ENCODE assay signal across 20 cellular contexts in the genomic region with DNA sequence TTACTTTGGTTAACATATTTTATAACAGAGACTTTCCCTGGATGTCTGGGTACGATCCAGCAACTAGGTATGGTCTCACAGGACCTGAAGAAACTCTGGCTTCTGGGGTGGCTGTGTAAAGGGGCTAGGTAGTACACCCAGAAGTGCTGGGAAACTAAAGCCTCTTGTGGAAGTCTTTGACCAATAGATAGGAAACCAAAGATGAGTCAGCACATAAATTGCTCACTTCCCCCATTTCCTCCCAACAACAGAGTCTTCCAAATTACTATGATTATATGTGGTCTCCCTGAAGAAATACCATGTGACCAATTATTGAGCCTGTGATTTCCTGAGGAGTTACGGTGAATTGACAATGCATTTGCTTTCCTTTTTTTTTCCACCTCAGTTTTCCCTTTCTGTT. TPM values are rescaled to one million over a fixed set of nuclear protein-coding genes. Genes with fewer than 3 reads are reported as not detected.
DNase-seq lines count a peak whose midpoint lies in the region; ATAC-seq, FAIRE-seq and TF ChIP-seq lines count a peak whose summit lies in the region.
"Had no signal": no experiment of that assay in that cellular context is flagged by ENCODE, and none has a peak within 500 bp of the region (broad histone marks: within the 10 kb centered on the region; RNA-seq: fewer than 3 reads in every experiment).

No MANE protein-coding gene starts in this region.

- H3K27ac Mint-ChIP-seq in astrocyte (ENCODE audit: unreplicated experiment) = no peak overlapping the region
- H3K27ac Mint-ChIP-seq in activated CD4-positive, alpha-beta T cell treated with anti-CD3 and anti-CD28 coated beads for 36 hours = no peak overlapping the region
- H3K27ac Mint-ChIP-seq: activated CD4-positive, alpha-beta memory T cell treated with anti-CD3 and anti-CD28 coated beads, Interleukin-2, amount 10 ng/mL, durations not matched to agents 7 days and 5 days had no signal

- no peaks in the 10 kb centered on the region for H3K36me3 ChIP-seq in astrocyte (ENCODE audit: insufficient read depth, low read length)
- H3K36me3 ChIP-seq in osteoblast (ENCODE audit: insufficient read depth, low read length) = no peaks in the 10 kb centered on the region
- H3K36me3 ChIP-seq: brain microvascular endothelial cell, lower lobe of right lung, thoracic aorta had no signal

- H3K4me1 ChIP-seq in astrocyte (ENCODE audit: insufficient read depth, low read length) = no peaks in the 10 kb centered on the region
- H3K4me1 ChIP-seq in osteoblast (ENCODE audit: insufficient read depth, low read length) = peaks cover 6% of the 10 kb centered on the region
- H3K4me1 ChIP-seq: lower lobe of right lung had no signal

- no peak overlapping the region for H3K4me3 Mint-ChIP-seq in astrocyte (ENCODE audit: unreplicated experiment)
- no peak overlapping the region for H3K4me3 Mint-ChIP-seq in activated CD4-positive, alpha-beta T cell treated with anti-CD3 and anti-CD28 coated beads for 36 hours
- H3K4me3 Mint-ChIP-seq: activated CD4-positive, alpha-beta memory T cell treated with anti-CD3 and anti-CD28 coated beads, Interleukin-2, amount 10 ng/mL, durations not matched to agents 7 days and 5 days had no signal

- FAIRE-seq in astrocyte (lab: Jason Lieb, UNC) = peak; percentile 5
- FAIRE-seq: endometrium had no signal

- no peak overlapping the region for H3K9ac ChIP-seq in astrocyte (ENCODE audit: low read length)

- POLR2A ChIA-PET in activated CD4-positive, alpha-beta T cell treated with anti-CD3 and anti-CD28 coated beads for 36 hours (lab: Charles Lee) = no interaction called here

- H2AFZ ChIP-seq in astrocyte (ENCODE audit: low read depth, low read length) = no peak overlapping the region
- no peak overlapping the region for H2AFZ ChIP-seq in osteoblast (ENCODE audit: low read length)

- peaks cover 5% of the 10 kb centered on the region for H3K4me1 Mint-ChIP-seq in astrocyte (ENCODE audit: low read depth, unreplicated experiment)
- H3K4me1 Mint-ChIP-seq in activated CD4-positive, alpha-beta T cell treated with anti-CD3 and anti-CD28 coated beads for 36 hours = no peaks in the 10 kb centered on the region
- H3K4me1 Mint-ChIP-seq: activated CD4-positive, alpha-beta memory T cell treated with anti-CD3 and anti-CD28 coated beads, Interleukin-2, amount 10 ng/mL, durations not matched to agents 7 days and 5 days had no signal

- peaks cover 2% of the 10 kb centered on the region for H3K9me3 Mint-ChIP-seq in astrocyte (ENCODE audit: unreplicated experiment)
- H3K9me3 Mint-ChIP-seq in activated CD4-positive, alpha-beta T cell treated with anti-CD3 and anti-CD28 coated beads for 36 hours (ENCODE audit: low read depth) = peaks cover 8% of the 10 kb centered on the region
- H3K9me3 Mint-ChIP-seq: activated CD4-positive, alpha-beta memory T cell treated with anti-CD3 and anti-CD28 coated beads, Interleukin-2, amount 10 ng/mL, durations not matched to agents 7 days and 5 days had no signal

- peak overlapping the region; percentile 65 for H3K4me2 ChIP-seq in astrocyte (ENCODE audit: low read length)
- peak overlapping the region; percentile 57 for H3K4me2 ChIP-seq in osteoblast (ENCODE audit: insufficient read depth, low read length)

- H3K4me3 ChIP-seq in astrocyte (ENCODE audit: insufficient read depth, low read depth, low read length) (no peak overlapping the region), osteoblast (ENCODE audit: insufficient read depth, low read length) (peak overlapping the region; percentile 36)
- H3K4me3 ChIP-seq: lower lobe of right lung, thoracic aorta had no signal

- no peak for ATAC-seq in activated CD4-positive, alpha-beta T cell treated with anti-CD3 and anti-CD28 coated beads for 36 hours
- ATAC-seq: lower lobe of right lung had no signal

- intact Hi-C loops in activated CD4-positive, alpha-beta T cell treated with anti-CD3 and anti-CD28 coated beads for 36 hours (cut with DNase I, micrococcal nuclease) = no loop called here
- intact Hi-C loops in cardiac septum (cut with DNase I) = no loop called here

- no peaks in the 10 kb centered on the region for H3K79me2 ChIP-seq in astrocyte (ENCODE audit: insufficient read depth, low read length)
- no peaks in the 10 kb centered on the region for H3K79me2 ChIP-seq in osteoblast (ENCODE audit: insufficient read depth, low read length)

- H3K27ac ChIP-seq in astrocyte (ENCODE audit: low read depth, low read length) = no peak overlapping the region
- no peak overlapping the region for H3K27ac ChIP-seq in osteoblast (ENCODE audit: low read depth, low read length)
- H3K27ac ChIP-seq: brain microvascular endothelial cell, lower lobe of right lung, thoracic aorta had no signal

- TF ChIP-seq CTCF in astrocyte (IDR thresholded peaks at IDR 0.05; ENCODE audit: insufficient read depth, low read depth, low read length) (no peak), osteoblast (IDR thresholded peaks at IDR 0.05; ENCODE audit: extremely low read depth, low read depth, low read length) (no peak)

- CTCF ChIA-PET in activated CD4-positive, alpha-beta T cell treated with anti-CD3 and anti-CD28 coated beads for 36 hours (lab: Charles Lee) = no interaction called here

- H3K9me3 ChIP-seq in astrocyte (ENCODE audit: insufficient read depth, low read depth, low read length) = no peaks in the 10 kb centered on the region
- no peaks in the 10 kb centered on the region for H3K9me3 ChIP-seq in osteoblast (ENCODE audit: low read depth, low read length)
- H3K9me3 ChIP-seq: lower lobe of right lung, thoracic aorta had no signal

- no peaks in the 10 kb centered on the region for H4K20me1 ChIP-seq in astrocyte (ENCODE audit: insufficient read depth, low read length)
- no peaks in the 10 kb centered on the region for H4K20me1 ChIP-seq in osteoblast (ENCODE audit: insufficient read depth, low read length)

- no peaks in the 10 kb centered on the region for H3K27me3 ChIP-seq in astrocyte (ENCODE audit: insufficient read depth, low read length)
- H3K27me3 ChIP-seq in osteoblast (ENCODE audit: insufficient read depth, low read length) = no peaks in the 10 kb centered on the region
- H3K27me3 ChIP-seq: brain microvascular endothelial cell had no signal

- no peaks in the 10 kb centered on the region for H3K36me3 Mint-ChIP-seq in astrocyte (ENCODE audit: low read depth, unreplicated experiment)
- no peaks in the 10 kb centered on the region for H3K36me3 Mint-ChIP-seq in activated CD4-positive, alpha-beta T cell treated with anti-CD3 and anti-CD28 coated beads for 36 hours (ENCODE audit: low read depth)

- H3K27me3 Mint-ChIP-seq in astrocyte (ENCODE audit: low read depth, unreplicated experiment) = no peaks in the 10 kb centered on the region
- H3K27me3 Mint-ChIP-seq in activated CD4-positive, alpha-beta T cell treated with anti-CD3 and anti-CD28 coated beads for 36 hours = no peaks in the 10 kb centered on the region
- H3K27me3 Mint-ChIP-seq: activated CD4-positive, alpha-beta memory T cell treated with anti-CD3 and anti-CD28 coated beads, Interleukin-2, amount 10 ng/mL, durations not matched to agents 7 days and 5 days had no signal

- DNase-seq in GF-D8 (lab: John Stamatoyannopoulos, UW) (peak; percentile 20), MV-4-11 (lab: John Stamatoyannopoulos, UW) (peak; percentile 27), astrocyte (ENCODE audit: low read depth) (no peak), osteoblast (ENCODE audit: insufficient read length, low spot score, missing footprints) (peak; percentile 85), SW480 (ENCODE audit: low spot score) (no peak), cardiac septum (ENCODE audit: low spot score) (no peak)
- DNase-seq in activated CD4-positive, alpha-beta T cell treated with anti-CD3 and anti-CD28 coated beads for 36 hours = no peak
- DNase-seq in activated CD4-positive, CD25-positive, alpha-beta regulatory T cell (lab: John Stamatoyannopoulos, UW) = no peak
- DNase-seq: activated CD4-positive, alpha-beta memory T cell treated with anti-CD3 and anti-CD28 coated beads, Interleukin-2, amount 10 ng/mL, durations not matched to agents 7 days and 5 days; activated gamma-delta T cell; brain microvascular endothelial cell; hypothalamus; IMR-90; lower lobe of right lung; NCI-H2171; nucleus accumbens; stimulated activated CD4-positive, alpha-beta T cell treated with anti-CD3 and anti-CD28 coated beads, Interleukin-12 subunit alpha, Interleukin-12 subunit beta, amount 100 ng/mL, for 4 hours had no signal

RNA-seq across cellular contexts. Expression of a gene that starts 26.8 kb away (rescaled TPM):
- total RNA-seq in astrocyte (12.2 and 12.5 TPM in 2 replicates), osteoblast (64.1 and 65.1 TPM in 2 replicates), cardiac septum (4.6 TPM)
- not detected for total RNA-seq in activated CD4-positive, alpha-beta T cell treated with anti-CD3 and anti-CD28 coated beads for 36 hours
- total RNA-seq: activated CD4-positive, alpha-beta memory T cell treated with anti-CD3 and anti-CD28 coated beads, Interleukin-2, amount 10 ng/mL, durations not matched to agents 7 days and 5 days; T-helper 2 cell treated with Interferon-gamma antibody and Interleukin-4, amounts not matched to agents 100 ng/mL and 5 ng/mL, for 36 hours had no signal

Comparison
In these comparisons a context has a peak if more than half of its experiments do, and no peak if none do; other contexts are left out.
1. DNase-seq: peak in GF-D8 (single experiment), MV-4-11 (single experiment) and osteoblast (single experiment); none in astrocyte (single experiment), activated CD4-positive, alpha-beta T cell treated with anti-CD3 and anti-CD28 coated beads for 36 hours (single experiment), SW480 (single experiment), activated CD4-positive, CD25-positive, alpha-beta regulatory T cell (0 of 4) and cardiac septum (single experiment).